ENCODE assay signal across 16 cellular contexts in genomic region chr19:58294743-58295374, GRCh38. TPM values are rescaled to one million over a fixed set of nuclear protein-coding genes. Genes with fewer than 3 reads are reported as not detected.
DNase-seq lines count a peak whose midpoint lies in the region; ATAC-seq, FAIRE-seq and TF ChIP-seq lines count a peak whose summit lies in the region.
"Had no signal": no experiment of that assay in that cellular context is flagged by ENCODE, and none has a peak within 500 bp of the region (broad histone marks: within the 10 kb centered on the region; RNA-seq: fewer than 3 reads in every experiment).

No MANE protein-coding gene starts in this region.

- H4K20me1 ChIP-seq in BLaER1 treated with 17β-estradiol and CSF1 and Interleukin-3, amounts not matched to agents 10 nM and 100 nM, result peaks cover 0 to 36% (median 20%) of the 10 kb centered on the region in 11 experiments; a peak in 10 of 22 replicates
- no peaks in the 10 kb centered on the region for H4K20me1 ChIP-seq in GM12878 (ENCODE audit: control insufficient read depth, insufficient read depth)

- peaks cover 78 to 99% (median 91%) of the 10 kb centered on the region in 11 experiments for H3K9me3 ChIP-seq in BLaER1 treated with 17β-estradiol and CSF1 and Interleukin-3, amounts not matched to agents 10 nM and 100 nM (replicated peaks in 1 of 11)
- peaks cover 31% of the 10 kb centered on the region for H3K9me3 ChIP-seq in GM12878 (replicated peaks; ENCODE audit: control insufficient read depth, insufficient read depth, low read length)
- peaks cover 28 to 38% of the 10 kb centered on the region in 2 donors for H3K9me3 ChIP-seq in muscle layer of duodenum (ENCODE audit: control insufficient read depth in 1 of 2, low read length in 2 of 2)
- H3K9me3 ChIP-seq in WERI-Rb-1 (ENCODE audit: severe bottlenecking), result no peaks in the 10 kb centered on the region
- H3K9me3 ChIP-seq in gastrocnemius medialis, result peaks cover 0 to 6% (median 5%) of the 10 kb centered on the region in 3 donors

- no peak for TF ChIP-seq RAD21 in GM12878 (IDR thresholded peaks at IDR 0.05; ENCODE audit: insufficient read depth, low read depth, low read length)

- H3K4me3 ChIP-seq in BLaER1 treated with 17β-estradiol and CSF1 and Interleukin-3, amounts not matched to agents 10 nM and 100 nM, result peak overlapping the region in 9 of 10 experiments; percentile 3 to 47 (median 29); a peak in 9 of 20 replicates
- H3K4me3 ChIP-seq in GM12878 (no peak overlapping the region), muscle layer of duodenum (ENCODE audit: low read depth in 1 of 2, low read length in 2 of 2) (peak overlapping the region; percentile 15 to 30), WERI-Rb-1 (ENCODE audit: low read depth, low read length) (no peak overlapping the region), gastrocnemius medialis (no peak overlapping the region)
- H3K4me3 ChIP-seq: HAP-1 had no signal

- SMC1A ChIA-PET in GM12878 (lab: Charles Lee; ENCODE audit: uncharacterized antibody, unreplicated experiment), result no interaction called here

- POLR2A ChIA-PET in GM12878 (lab: Charles Lee), result no interaction called here

- in situ Hi-C loops in GM12878 (cut with MboI) (no loop called here), gastrocnemius medialis (cut with MboI; ENCODE audit: low sequenced_read_pairs in 4 of 4) (no loop called here)

- no peak for FAIRE-seq in GM12878 (lab: Jason Lieb, UNC)
- FAIRE-seq: GM18507 had no signal

- peak; percentile 23; the same call in 1 of the 2 replicates for TF ChIP-seq POLR2A in GM12878 (IDR thresholded peaks at IDR 0.05; ENCODE audit: low read depth, low read length)
- no peak for TF ChIP-seq POLR2A in gastrocnemius medialis (IDR thresholded peaks at IDR 0.05)

- TF ChIP-seq CTCF in GM12878 (IDR thresholded peaks at IDR 0.05 in 2 of 3, conservative IDR thresholded peaks at IDR 0.05 in 1 of 3; ENCODE audit: control insufficient read depth in 2 of 3, extremely low read depth in 1 of 3, insufficient read depth in 1 of 3, low read depth in 3 of 3, low read length in 3 of 3) (no peak), WERI-Rb-1 (IDR thresholded peaks at IDR 0.05; ENCODE audit: low read depth, low read length) (no peak), gastrocnemius medialis (IDR thresholded peaks at IDR 0.05 in 4 of 5, conservative IDR thresholded peaks at IDR 0.05 in 1 of 5) (no peak)

- no peak overlapping the region for H3K9ac ChIP-seq in BLaER1 treated with 17β-estradiol and CSF1 and Interleukin-3, amounts not matched to agents 10 nM and 100 nM
- H3K9ac ChIP-seq in GM12878 (ENCODE audit: control insufficient read depth, insufficient read depth, low read length), result no peak overlapping the region

- no peak overlapping the region for H2AFZ ChIP-seq in GM12878 (ENCODE audit: control insufficient read depth, low read depth, low read length)

- CTCF ChIA-PET in GM12878 (lab: Yijun Ruan, JAX), result no interaction called here

- RAD21 ChIA-PET in GM12878 (lab: Charles Lee; ENCODE audit: unreplicated experiment), result no interaction called here

- no peaks in the 10 kb centered on the region for H3K27me3 ChIP-seq in BLaER1 treated with 17β-estradiol and CSF1 and Interleukin-3, amounts not matched to agents 10 nM and 100 nM
- H3K27me3 ChIP-seq in GM12878 (replicated peaks in 1 of 2; ENCODE audit: control insufficient read depth in 2 of 2, insufficient read depth in 2 of 2, low read length in 1 of 2) (no peaks in the 10 kb centered on the region), muscle layer of duodenum (ENCODE audit: low read depth, low read length) (no peaks in the 10 kb centered on the region), WERI-Rb-1 (ENCODE audit: insufficient read depth, low read depth, severe bottlenecking) (no peaks in the 10 kb centered on the region), gastrocnemius medialis (no peaks in the 10 kb centered on the region)

- H3K79me2 ChIP-seq in GM12878 (ENCODE audit: control insufficient read depth, insufficient read depth, low read length), result no peaks in the 10 kb centered on the region

- DNase-seq in AG20443 (ENCODE audit: low spot score), result peak; percentile 2
- DNase-seq in GM12878 (ENCODE audit: low read depth, low spot score), result no peak
- no peak for DNase-seq in WERI-Rb-1
- DNase-seq in gastrocnemius medialis, result no peak
- DNase-seq in occipital lobe (lab: John Stamatoyannopoulos, UW), result no peak
- DNase-seq: AML-193; C1 segment of cervical spinal cord; Calu3; CD4-positive, alpha-beta T cell; DMS 273 treated with DMSO at 0.1 percent for 48 hours; GOT3 had no signal

- no peak overlapping the region for H3K4me2 ChIP-seq in BLaER1 treated with 17β-estradiol and CSF1 and Interleukin-3, amounts not matched to agents 10 nM and 100 nM
- no peak overlapping the region for H3K4me2 ChIP-seq in GM12878 (ENCODE audit: control insufficient read depth, insufficient read depth)

- WGBS in GM12878 (ENCODE audit: insufficient coverage, insufficient replicate concordance, low lambda C conversion rate, missing lambda C conversion rate), result 98% methylated on average over 22 of the region's 22 CpGs

- peaks cover 92 to 100% (median 99%) of the 10 kb centered on the region in 11 experiments for H3K36me3 ChIP-seq in BLaER1 treated with 17β-estradiol and CSF1 and Interleukin-3, amounts not matched to agents 10 nM and 100 nM
- peaks cover 13 to 22% of the 10 kb centered on the region in 2 experiments for H3K36me3 ChIP-seq in GM12878 (ENCODE audit: control insufficient read depth in 2 of 2, insufficient read depth in 2 of 2, low read length in 1 of 2)
- peaks cover 41 to 87% of the 10 kb centered on the region in 2 donors for H3K36me3 ChIP-seq in muscle layer of duodenum (ENCODE audit: control insufficient read depth in 1 of 2, insufficient read depth in 2 of 2, low read length in 2 of 2)
- H3K36me3 ChIP-seq in WERI-Rb-1, result peaks cover 92% of the 10 kb centered on the region
- peaks cover 2 to 68% of the 10 kb centered on the region in 2 donors for H3K36me3 ChIP-seq in gastrocnemius medialis

- no peaks in the 10 kb centered on the region; a peak in 2 of 20 replicates for H3K4me1 ChIP-seq in BLaER1 treated with 17β-estradiol and CSF1 and Interleukin-3, amounts not matched to agents 10 nM and 100 nM
- H3K4me1 ChIP-seq in GM12878 (ENCODE audit: control insufficient read depth, insufficient read depth, low read length) (no peaks in the 10 kb centered on the region), muscle layer of duodenum (ENCODE audit: control insufficient read depth in 1 of 2, insufficient read depth in 2 of 2, low read length in 2 of 2) (no peaks in the 10 kb centered on the region), gastrocnemius medialis (no peaks in the 10 kb centered on the region)
- H3K4me1 ChIP-seq: HAP-1 had no signal

- TSS peak; percentile 37 for BruUV-seq in GM12878 (replicated peaks; lab: Mats Ljungman, UMichigan)

- ATAC-seq in GM12878 (no peak), gastrocnemius medialis (no peak)

- H3K27ac ChIP-seq in BLaER1 treated with 17β-estradiol and CSF1 and Interleukin-3, amounts not matched to agents 10 nM and 100 nM, result no peak overlapping the region
- H3K27ac ChIP-seq in GM12878 (ENCODE audit: control insufficient read depth, insufficient read depth), result no peak overlapping the region
- H3K27ac ChIP-seq in muscle layer of duodenum (ENCODE audit: low read length), result no peak overlapping the region
- no peak overlapping the region for H3K27ac ChIP-seq in WERI-Rb-1
- H3K27ac ChIP-seq in gastrocnemius medialis, result no peak overlapping the region
- H3K27ac ChIP-seq: HL-60 had no signal

- no peak for TF ChIP-seq EP300 in GM12878 (IDR thresholded peaks at IDR 0.05; ENCODE audit: borderline replicate concordance in 1 of 2, control insufficient read depth in 1 of 2, low read depth in 2 of 2, low read length in 2 of 2)

- intact Hi-C loops in GM12878 (cut with micrococcal nuclease; ENCODE audit: unreplicated experiment), result no loop called here
- intact Hi-C loops in gastrocnemius medialis (cut with DNase I; ENCODE audit: low total_unique reads), result no loop called here

RNA-seq across cellular contexts. Expression of gene ERVK3-1, which starts 10.3 kb away (rescaled TPM):
- total RNA-seq in GM12878 (2013; cell fraction: nucleolus; rRNA removed), result 161 and 168 TPM in 2 replicates
- total RNA-seq in GM12878 (2014; rRNA removed), result 60.1 and 68.6 TPM in 2 replicates
- total RNA-seq in GM12878 (2014; rRNA removed; fragmentation: Illumina TruSeq; extraction: Trizol), result 85.3 and 90.8 TPM in 2 replicates
- 55.0 and 59.3 TPM in 2 replicates for total RNA-seq in GM12878 (2021)
- 37.0 TPM for polyA plus RNA-seq in GM12878 (2011; ENCODE audit: low read depth)
- polyA plus RNA-seq in GM12878 (2011; rRNA removed), result 85.6 and 90.3 TPM in 2 replicates
- 54.1 and 54.5 TPM in 2 replicates for polyA plus RNA-seq in GM12878 (2011; cell fraction: cytosol; rRNA removed)
- 246 and 281 TPM in 2 replicates for polyA plus RNA-seq in GM12878 (2011; cell fraction: nucleus; rRNA removed)
- 39.9 and 53.8 TPM in 2 replicates for polyA plus RNA-seq in GM12878 (2012)
- 101 and 105 TPM in 2 replicates for polyA plus RNA-seq in GM12878 (2014; fragmentation: Illumina TruSeq; extraction: Trizol)
- 100 to 1,000 TPM; 150 to 172 TPM for polyA plus RNA-seq in GM12878 (2014; fragmentation: Nextera tagmentation; extraction: Ambion mirVana)
- polyA plus RNA-seq in GM12878 (2014; rRNA removed), result 80.0 and 85.6 TPM in 2 replicates
- polyA plus RNA-seq in GM12878 (2016; fragmentation: Nextera tagmentation; extraction: Ambion mirVana), result 100 to 1,000 TPM; 110 to 113 TPM
- polyA minus RNA-seq in GM12878 (2011; rRNA and poly(A)+ RNA removed), result 44.8 and 46.9 TPM in 2 replicates
- polyA minus RNA-seq in GM12878 (2011; cell fraction: cytosol; rRNA and poly(A)+ RNA removed), result 9.9 and 12.8 TPM in 2 replicates
- polyA minus RNA-seq in GM12878 (2011; cell fraction: nucleus; rRNA and poly(A)+ RNA removed), result 96.8 and 129 TPM in 2 replicates
- 10 to 100 TPM; 27.1 to 38.2 (median 32.4) TPM for total RNA-seq in gastrocnemius medialis
- 20.6 TPM for total RNA-seq in occipital lobe

RNA-seq across cellular contexts. Expression of gene ZNF8, which starts 16.1 kb away (rescaled TPM):
- total RNA-seq in GM12878 (2013; cell fraction: nucleolus; rRNA removed), result 16.1 and 16.2 TPM in 2 replicates
- 5.4 TPM in 2 replicates for total RNA-seq in GM12878 (2014; rRNA removed)
- total RNA-seq in GM12878 (2014; rRNA removed; fragmentation: Illumina TruSeq; extraction: Trizol), result 4.2 and 4.5 TPM in 2 replicates
- total RNA-seq in GM12878 (2021), result 4.7 and 5.1 TPM in 2 replicates
- 1.2 TPM for polyA plus RNA-seq in GM12878 (2011; ENCODE audit: low read depth)
- 2.8 and 3.7 TPM in 2 replicates for polyA plus RNA-seq in GM12878 (2011; rRNA removed)
- polyA plus RNA-seq in GM12878 (2011; cell fraction: cytosol; rRNA removed), result 3.5 and 4.6 TPM in 2 replicates
- polyA plus RNA-seq in GM12878 (2011; cell fraction: nucleus; rRNA removed), result 5.4 and 5.8 TPM in 2 replicates
- polyA plus RNA-seq in GM12878 (2012), result 1.2 and 1.8 TPM in 2 replicates
- polyA plus RNA-seq in GM12878 (2014; fragmentation: Illumina TruSeq; extraction: Trizol), result 2.0 and 2.6 TPM in 2 replicates
- polyA plus RNA-seq in GM12878 (2014; fragmentation: Nextera tagmentation; extraction: Ambion mirVana), result under 1 TPM; 0.46 to 0.71 TPM
- 3.1 TPM in 2 replicates for polyA plus RNA-seq in GM12878 (2014; rRNA removed)
- polyA plus RNA-seq in GM12878 (2016; fragmentation: Nextera tagmentation; extraction: Ambion mirVana), result 1 to 10 TPM in 1 of 2 experiments, under 1 TPM in 1; 0.78 to 1.0 TPM
- 7.9 and 9.9 TPM in 2 replicates for polyA minus RNA-seq in GM12878 (2011; rRNA and poly(A)+ RNA removed)
- 3.6 and 4.3 TPM in 2 replicates for polyA minus RNA-seq in GM12878 (2011; cell fraction: cytosol; rRNA and poly(A)+ RNA removed)
- polyA minus RNA-seq in GM12878 (2011; cell fraction: nucleus; rRNA and poly(A)+ RNA removed), result 2.5 and 4.7 TPM in 2 replicates
- total RNA-seq in gastrocnemius medialis, result 1 to 10 TPM in 2 of 4 donors, under 1 TPM in 2; 0.78 to 2.1 (median 1.2) TPM
- total RNA-seq in occipital lobe, result 17.2 TPM

RNA-seq across cellular contexts. Expression of gene ZSCAN22, which starts 31.9 kb away (rescaled TPM):
- total RNA-seq in GM12878 (2013; cell fraction: nucleolus; rRNA removed), result 6.8 and 7.5 TPM in 2 replicates
- 2.5 and 2.6 TPM in 2 replicates for total RNA-seq in GM12878 (2014; rRNA removed)
- 2.6 and 2.7 TPM in 2 replicates for total RNA-seq in GM12878 (2014; rRNA removed; fragmentation: Illumina TruSeq; extraction: Trizol)
- 3.4 and 3.5 TPM in 2 replicates for total RNA-seq in GM12878 (2021)
- polyA plus RNA-seq in GM12878 (2011; ENCODE audit: low read depth), result 1.4 TPM
- polyA plus RNA-seq in GM12878 (2011; rRNA removed), result 2.6 and 3.9 TPM in 2 replicates
- 3.7 and 3.8 TPM in 2 replicates for polyA plus RNA-seq in GM12878 (2011; cell fraction: cytosol; rRNA removed)
- 2.4 and 3.0 TPM in 2 replicates for polyA plus RNA-seq in GM12878 (2011; cell fraction: nucleus; rRNA removed)
- 1.6 and 2.0 TPM in 2 replicates for polyA plus RNA-seq in GM12878 (2012)
- 1.7 and 2.4 TPM in 2 replicates for polyA plus RNA-seq in GM12878 (2014; fragmentation: Illumina TruSeq; extraction: Trizol)
- 1 to 10 TPM in 1 of 2 experiments, under 1 TPM in 1; 0.49 to 1.7 TPM for polyA plus RNA-seq in GM12878 (2014; fragmentation: Nextera tagmentation; extraction: Ambion mirVana)
- polyA plus RNA-seq in GM12878 (2014; rRNA removed), result 2.4 TPM in 2 replicates
- 1 to 10 TPM; 2.6 to 3.2 TPM for polyA plus RNA-seq in GM12878 (2016; fragmentation: Nextera tagmentation; extraction: Ambion mirVana)
- polyA minus RNA-seq in GM12878 (2011; rRNA and poly(A)+ RNA removed), result 8.6 and 9.4 TPM in 2 replicates
- 2.0 TPM in 2 replicates for polyA minus RNA-seq in GM12878 (2011; cell fraction: cytosol; rRNA and poly(A)+ RNA removed)
- polyA minus RNA-seq in GM12878 (2011; cell fraction: nucleus; rRNA and poly(A)+ RNA removed), result 2.9 and 3.9 TPM in 2 replicates
- 1 to 10 TPM; 1.1 to 2.4 (median 1.8) TPM for total RNA-seq in gastrocnemius medialis
- total RNA-seq in occipital lobe, result 3.0 TPM

RNA-seq across cellular contexts. Expression of gene A1BG, which starts 58.4 kb away (rescaled TPM):
- 3.8 and 4.1 TPM in 2 replicates for total RNA-seq in GM12878 (2013; cell fraction: nucleolus; rRNA removed)
- total RNA-seq in GM12878 (2014; rRNA removed) (22.0 and 29.6 TPM in 2 replicates), GM12878 (2014; rRNA removed; fragmentation: Illumina TruSeq; extraction: Trizol) (2.8 and 3.0 TPM in 2 replicates), GM12878 (2021) (20.8 and 25.1 TPM in 2 replicates), gastrocnemius medialis (10 to 100 TPM in 1 of 4 donors, 1 to 10 TPM in 2, not detected in 1; 4.5 to 12.5 (median 9.0) TPM), occipital lobe (0.94 TPM)
- polyA plus RNA-seq in GM12878 (2011; ENCODE audit: low read depth), result 6.7 TPM
- polyA plus RNA-seq in GM12878 (2011; rRNA removed) (1.1 and 3.2 TPM in 2 replicates), GM12878 (2014; fragmentation: Illumina TruSeq; extraction: Trizol) (0.13 and 0.34 TPM in 2 replicates), GM12878 (2014; fragmentation: Nextera tagmentation; extraction: Ambion mirVana) (1 to 10 TPM; 2.4 to 4.9 TPM), GM12878 (2014; rRNA removed) (24.0 and 29.5 TPM in 2 replicates), GM12878 (2016; fragmentation: Nextera tagmentation; extraction: Ambion mirVana) (10 to 100 TPM; 18.8 to 18.9 TPM)
- 9.9 and 14.6 TPM in 2 replicates for polyA plus RNA-seq in GM12878 (2011; cell fraction: cytosol; rRNA removed)
- 5.5 and 7.6 TPM in 2 replicates for polyA plus RNA-seq in GM12878 (2011; cell fraction: nucleus; rRNA removed)
- polyA plus RNA-seq in GM12878 (2012), result 24.1 and 31.9 TPM in 2 replicates
- polyA minus RNA-seq in GM12878 (2011; rRNA and poly(A)+ RNA removed), result 0.29 and 0.77 TPM in 2 replicates
- not detected in 2 replicates for polyA minus RNA-seq in GM12878 (2011; cell fraction: cytosol; rRNA and poly(A)+ RNA removed)
- polyA minus RNA-seq in GM12878 (2011; cell fraction: nucleus; rRNA and poly(A)+ RNA removed), result 0.73 and 0.86 TPM in 2 replicates
- total RNA-seq: Calu3 had no signal

Comparison
In these comparisons a context has a peak if more than half of its experiments do, and no peak if none do; other contexts are left out.
1. H3K4me3 ChIP-seq: peak in BLaER1 treated with 17β-estradiol and CSF1 and Interleukin-3, amounts not matched to agents 10 nM and 100 nM (9 of 10) and muscle layer of duodenum (2 of 2); none in GM12878 (single experiment), WERI-Rb-1 (single experiment) and gastrocnemius medialis (0 of 4).